Comparison of ENCODE assay signal across 13 cellular contexts in genomic region chr12:112112423-112113132, GRCh38. TPM values are rescaled to one million over a fixed set of nuclear protein-coding genes. Genes with fewer than 3 reads are reported as not detected.
DNase-seq lines count a peak whose midpoint lies in the region; ATAC-seq, FAIRE-seq and TF ChIP-seq lines count a peak whose summit lies in the region.
"Had no signal": no experiment of that assay in that cellular context is flagged by ENCODE, and none has a peak within 500 bp of the region (broad histone marks: within the 10 kb centered on the region; RNA-seq: fewer than 3 reads in every experiment).

No MANE protein-coding gene starts in this region.

- intact Hi-C loops in K562 (cut with micrococcal nuclease) (loop anchor here (10.0 kb wide), 1 partner anchor 272 kb away; the partner anchor contains the start of gene HECTD4), vagina (cut with DNase I) (no loop called here)

- H3K9ac ChIP-seq in K562 (ENCODE audit: insufficient read depth in 1 of 2, low read depth in 2 of 2, low read length in 2 of 2) (no peak overlapping the region), mesendoderm (ENCODE audit: low read length) (no peak overlapping the region)

- no peaks in the 10 kb centered on the region for H3K9me3 Mint-ChIP-seq in stimulated activated naive CD8-positive, alpha-beta T cell treated with anti-CD3 and anti-CD28 coated beads, Interleukin-15, amount 100 ng/mL, for 72 hours
- H3K9me3 Mint-ChIP-seq: activated CD4-positive, alpha-beta memory T cell treated with anti-CD3 and anti-CD28 coated beads for 36 hours had no signal

- H3K23ac ChIP-seq in mesendoderm (ENCODE audit: low read length) = no peak overlapping the region

- WGBS in K562 (ENCODE audit: insufficient coverage, low coverage, missing lambda C conversion rate) = 75% methylated on average over 6 of the region's 6 CpGs
- no CpG with 5 or more reads among the region's 6 CpGs for WGBS in mesendoderm (ENCODE audit: extremely low coverage, insufficient coverage, low lambda C conversion rate)

- BruUV-seq in K562 (replicated peaks; lab: Mats Ljungman, UMichigan) = no TSS peak

- H3K4me1 Mint-ChIP-seq in stimulated activated naive CD8-positive, alpha-beta T cell treated with anti-CD3 and anti-CD28 coated beads, Interleukin-15, amount 100 ng/mL, for 72 hours = peaks cover 39% of the 10 kb centered on the region

- peak; percentile 37 for ATAC-seq in stimulated activated naive CD8-positive, alpha-beta T cell treated with anti-CD3 and anti-CD28 coated beads, Interleukin-15, Interleukin-2, amounts not matched to agents 100 U/mL and 50 U/mL, for 24 hours
- no peak for ATAC-seq in stimulated activated naive CD8-positive, alpha-beta T cell treated with anti-CD3 and anti-CD28 coated beads, Interleukin-15, amount 100 ng/mL, for 72 hours
- no peak for ATAC-seq in K562
- ATAC-seq in HG03045 (IDR thresholded peaks at IDR 0.05; ENCODE audit: unreplicated experiment) = no peak
- ATAC-seq: T-helper 17 cell had no signal

- 0 out of 2 replicates have a peak, but pooled peaks cover 2% of the 10 kb centered on the region for H4K20me1 ChIP-seq in K562 (replicated peaks; ENCODE audit: control insufficient read depth, insufficient read depth, low read length)

- H3K36me3 ChIP-seq in K562 (ENCODE audit: control insufficient read depth, insufficient read depth, low read length) (no peaks in the 10 kb centered on the region), mesendoderm (ENCODE audit: control insufficient read depth, insufficient read depth, low read length) (no peaks in the 10 kb centered on the region), vagina (no peaks in the 10 kb centered on the region)

- H3K79me2 ChIP-seq in K562 (ENCODE audit: control insufficient read depth, insufficient read depth, low read length) = peaks cover 15% of the 10 kb centered on the region
- peaks cover 10% of the 10 kb centered on the region for H3K79me2 ChIP-seq in mesendoderm (ENCODE audit: control insufficient read depth, insufficient read depth, low read length)

- H3K27ac ChIP-seq in K562 (ENCODE audit: extremely low read depth, low read depth, low read length) (no peak overlapping the region), mesendoderm (ENCODE audit: low read depth, low read length) (no peak overlapping the region), vagina (peak overlapping the region; percentile 51)

- no peaks in the 10 kb centered on the region for H3K9me1 ChIP-seq in K562 (ENCODE audit: control insufficient read depth, insufficient read depth, low read length)

- no peak overlapping the region for H4K5ac ChIP-seq in mesendoderm (ENCODE audit: low read length)

- TF ChIP-seq POLR2A in K562 (conservative IDR thresholded peaks at IDR 0.05) (no peak), vagina (IDR thresholded peaks at IDR 0.05) (no peak), erythroblast (IDR thresholded peaks at IDR 0.05; ENCODE audit: low read length) (no peak)

- DNase-seq in stimulated activated naive CD8-positive, alpha-beta T cell treated with anti-CD3 and anti-CD28 coated beads, Interleukin-15, Interleukin-2, amounts not matched to agents 100 U/mL and 50 U/mL, for 24 hours = no peak
- DNase-seq in stimulated activated naive CD8-positive, alpha-beta T cell treated with anti-CD3 and anti-CD28 coated beads, Interleukin-15, amount 100 ng/mL, for 72 hours = no peak
- DNase-seq in K562 (ENCODE audit: extremely low read depth in 1 of 4, low spot score in 3 of 4) (no peak), mesendoderm (peak; percentile 56), vagina (ENCODE audit: extremely low spot score in 2 of 2) (no peak), UCSD-AML1 (lab: John Stamatoyannopoulos, UW; ENCODE audit: unreplicated experiment) (no peak), erythroblast (lab: John Stamatoyannopoulos, UW) (no peak)
- DNase-seq: activated CD4-positive, alpha-beta memory T cell treated with anti-CD3 and anti-CD28 coated beads for 36 hours; BE2C; kidney glomerular epithelial cell; T-helper 17 cell had no signal

- H3K9me3 ChIP-seq in K562 (replicated peaks; ENCODE audit: control insufficient read depth, insufficient read depth, low read depth, low read length) = no peaks in the 10 kb centered on the region
- H3K9me3 ChIP-seq in vagina = no peaks in the 10 kb centered on the region
- H3K9me3 ChIP-seq: BE2C had no signal

- H3K4me3 Mint-ChIP-seq in stimulated activated naive CD8-positive, alpha-beta T cell treated with anti-CD3 and anti-CD28 coated beads, Interleukin-15, amount 100 ng/mL, for 72 hours = peak overlapping the region in 1 of 2 donors; percentile 9
- H3K4me3 Mint-ChIP-seq: activated CD4-positive, alpha-beta memory T cell treated with anti-CD3 and anti-CD28 coated beads for 36 hours; T-helper 17 cell had no signal

- H3K56ac ChIP-seq in mesendoderm (ENCODE audit: low read length) = peak overlapping the region; percentile 60

- H3K4me2 ChIP-seq in K562 (ENCODE audit: insufficient read depth, low read length) (no peak overlapping the region), mesendoderm (ENCODE audit: low read length) (no peak overlapping the region)

- no peak for FAIRE-seq in K562 (lab: Jason Lieb, UNC)
- FAIRE-seq: colon had no signal

- no peak overlapping the region for H3K27ac Mint-ChIP-seq in stimulated activated naive CD8-positive, alpha-beta T cell treated with anti-CD3 and anti-CD28 coated beads, Interleukin-15, amount 100 ng/mL, for 72 hours
- H3K27ac Mint-ChIP-seq: activated CD4-positive, alpha-beta memory T cell treated with anti-CD3 and anti-CD28 coated beads for 36 hours; T-helper 17 cell had no signal

- no peak overlapping the region for H2BK5ac ChIP-seq in mesendoderm (ENCODE audit: low read length)

- TF ChIP-seq RAD21 in K562 (CRISPR knock-in tag; conservative IDR thresholded peaks at IDR 0.05 in 1 of 2, IDR thresholded peaks at IDR 0.05 in 1 of 2) = no peak

- no peak overlapping the region for H2BK15ac ChIP-seq in mesendoderm (replicated peaks; ENCODE audit: low read depth)

- no peaks in the 10 kb centered on the region for H3K27me3 Mint-ChIP-seq in stimulated activated naive CD8-positive, alpha-beta T cell treated with anti-CD3 and anti-CD28 coated beads, Interleukin-15, amount 100 ng/mL, for 72 hours
- H3K27me3 Mint-ChIP-seq: activated CD4-positive, alpha-beta memory T cell treated with anti-CD3 and anti-CD28 coated beads for 36 hours; T-helper 17 cell had no signal

- in situ Hi-C loops in K562 (cut with MboI) = no loop called here

- H3K18ac ChIP-seq in mesendoderm (ENCODE audit: low read length) = no peak overlapping the region

- H3K27me3 ChIP-seq in K562 (ENCODE audit: control insufficient read depth in 2 of 2, insufficient read depth in 2 of 2, low read length in 2 of 2) = no peaks in the 10 kb centered on the region
- H3K27me3 ChIP-seq in mesendoderm (ENCODE audit: insufficient read depth, low read length, poor library complexity) = no peaks in the 10 kb centered on the region
- H3K27me3 ChIP-seq in vagina = no peaks in the 10 kb centered on the region
- H3K27me3 ChIP-seq: BE2C had no signal

- TF ChIP-seq CTCF in K562 (IDR thresholded peaks at IDR 0.05 in 2 of 3, conservative IDR thresholded peaks at IDR 0.05 in 1 of 3; ENCODE audit: insufficient read depth in 2 of 3, low read depth in 1 of 3, low read length in 3 of 3) = no peak
- TF ChIP-seq CTCF in vagina (IDR thresholded peaks at IDR 0.05) = no peak

- H3K4me1 ChIP-seq in K562 (replicated peaks in 1 of 2; ENCODE audit: control insufficient read depth in 2 of 2, insufficient read depth in 2 of 2, low read length in 2 of 2) = peaks cover 34 to 43% of the 10 kb centered on the region in 2 experiments
- peaks cover 4% of the 10 kb centered on the region for H3K4me1 ChIP-seq in mesendoderm (ENCODE audit: control insufficient read depth, low read depth, low read length)
- peaks cover 44% of the 10 kb centered on the region for H3K4me1 ChIP-seq in vagina

- TF ChIP-seq EP300 in K562 (IDR thresholded peaks at IDR 0.05; ENCODE audit: low read length) = no peak

- POLR2A ChIA-PET in K562 (lab: Yijun Ruan, JAX) = interaction anchor here (0.7 to 1.4 kb wide), 2 partner anchors 10 to 14 kb away, joined by 3 read pairs; no protein-coding TSS in a partner anchor

- H3K4me3 ChIP-seq in K562 (no peak overlapping the region), mesendoderm (ENCODE audit: low read length) (no peak overlapping the region), vagina (no peak overlapping the region)

- no peak overlapping the region for H2AK5ac ChIP-seq in mesendoderm (ENCODE audit: low read length)

- no peak overlapping the region for H4K8ac ChIP-seq in mesendoderm (ENCODE audit: low read depth, low read length)

- no peaks in the 10 kb centered on the region for H3K79me1 ChIP-seq in mesendoderm (ENCODE audit: low read length)

- no peak overlapping the region for H3K4ac ChIP-seq in mesendoderm (ENCODE audit: low read depth, low read length)

- no peak overlapping the region for H2BK120ac ChIP-seq in mesendoderm (ENCODE audit: low read depth, low read length)

- CTCF ChIA-PET in K562 (lab: Yijun Ruan, JAX; ENCODE audit: low intra/inter-chr PET ratio) = interaction anchor here (0.6 kb wide), 1 partner anchor 918 kb away, joined by 3 read pairs; no protein-coding TSS in a partner anchor

- H2AFZ ChIP-seq in K562 (ENCODE audit: low read depth, low read length) = no peak overlapping the region

RNA-seq across cellular contexts. Expression of gene NAA25, which starts 4.0 kb away (rescaled TPM):
- total RNA-seq in K562 (2011; cell fraction: chromatin; rRNA removed; ENCODE audit: low replicate concordance) = 167 and 302 TPM in 2 replicates
- total RNA-seq in K562 (2011; cell fraction: nucleolus; rRNA removed) = 45.2 and 50.9 TPM in 2 replicates
- total RNA-seq in K562 (2011; cell fraction: nucleoplasm; rRNA removed) = 116 and 186 TPM in 2 replicates
- total RNA-seq in K562 (2014; rRNA removed) (31.6 and 33.9 TPM in 2 replicates), K562 (2014; rRNA removed; fragmentation: Illumina TruSeq; extraction: Trizol) (48.9 and 54.7 TPM in 2 replicates), K562 (2015; rRNA removed; fragmentation: Illumina TruSeq; extraction: Trizol) (38.9 and 41.9 TPM in 2 replicates), K562 (2021) (59.6 and 61.2 TPM in 2 replicates), vagina (24.1 TPM)
- polyA plus RNA-seq in K562 (2011; rRNA removed) (46.2 and 54.6 TPM in 2 replicates), K562 (2014; fragmentation: Illumina TruSeq; extraction: Trizol) (35.5 and 49.4 TPM in 2 replicates), K562 (2014; fragmentation: Nextera tagmentation; extraction: Ambion mirVana) (10 to 100 TPM; 40.6 to 53.4 TPM), K562 (2014; rRNA removed) (26.6 and 29.0 TPM in 2 replicates)
- polyA plus RNA-seq in K562 (2011; cell fraction: cytosol; rRNA removed) = 10.5 and 26.2 TPM in 2 replicates
- polyA plus RNA-seq in K562 (2011; cell fraction: nucleus; rRNA removed) = 44.3 and 58.7 TPM in 2 replicates
- polyA plus RNA-seq in K562 (2012) = 15.7 and 17.3 TPM in 2 replicates
- 150 and 152 TPM in 2 replicates for polyA minus RNA-seq in K562 (2011; rRNA and poly(A)+ RNA removed)
- polyA minus RNA-seq in K562 (2011; cell fraction: cytosol; rRNA and poly(A)+ RNA removed) = 40.7 and 41.9 TPM in 2 replicates
- polyA minus RNA-seq in K562 (2011; cell fraction: nucleus; rRNA and poly(A)+ RNA removed) = 35.0 and 66.2 TPM in 2 replicates
- polyA plus RNA-seq in mesendoderm (2013, experiment 1 of 2) = 34.2 TPM
- 38.0 TPM for polyA plus RNA-seq in mesendoderm (2013, experiment 2 of 2)

RNA-seq across cellular contexts. Expression of gene TRAFD1, which starts 12.8 kb away (rescaled TPM):
- total RNA-seq in K562 (2011; cell fraction: chromatin; rRNA removed; ENCODE audit: low replicate concordance) = 60.7 and 77.3 TPM in 2 replicates
- total RNA-seq in K562 (2011; cell fraction: nucleolus; rRNA removed) = 30.9 and 38.0 TPM in 2 replicates
- total RNA-seq in K562 (2011; cell fraction: nucleoplasm; rRNA removed) = 35.8 and 42.1 TPM in 2 replicates
- 41.6 and 51.5 TPM in 2 replicates for total RNA-seq in K562 (2014; rRNA removed)
- total RNA-seq in K562 (2014; rRNA removed; fragmentation: Illumina TruSeq; extraction: Trizol) = 41.3 and 44.6 TPM in 2 replicates
- 37.9 and 41.6 TPM in 2 replicates for total RNA-seq in K562 (2015; rRNA removed; fragmentation: Illumina TruSeq; extraction: Trizol)
- 46.7 and 49.2 TPM in 2 replicates for total RNA-seq in K562 (2021)
- polyA plus RNA-seq in K562 (2011; rRNA removed) = 54.5 and 56.1 TPM in 2 replicates
- 38.9 and 51.8 TPM in 2 replicates for polyA plus RNA-seq in K562 (2011; cell fraction: cytosol; rRNA removed)
- polyA plus RNA-seq in K562 (2011; cell fraction: nucleus; rRNA removed) = 43.8 and 56.4 TPM in 2 replicates
- 45.5 and 53.6 TPM in 2 replicates for polyA plus RNA-seq in K562 (2012)
- 50.7 and 65.6 TPM in 2 replicates for polyA plus RNA-seq in K562 (2014; fragmentation: Illumina TruSeq; extraction: Trizol)
- polyA plus RNA-seq in K562 (2014; fragmentation: Nextera tagmentation; extraction: Ambion mirVana) = 10 to 100 TPM; 54.5 to 85.5 TPM
- 54.5 and 56.6 TPM in 2 replicates for polyA plus RNA-seq in K562 (2014; rRNA removed)
- polyA minus RNA-seq in K562 (2011; rRNA and poly(A)+ RNA removed) = 65.6 and 70.5 TPM in 2 replicates
- 17.4 and 20.6 TPM in 2 replicates for polyA minus RNA-seq in K562 (2011; cell fraction: cytosol; rRNA and poly(A)+ RNA removed)
- polyA minus RNA-seq in K562 (2011; cell fraction: nucleus; rRNA and poly(A)+ RNA removed) = 19.5 and 33.5 TPM in 2 replicates
- 16.1 TPM for polyA plus RNA-seq in mesendoderm (2013, experiment 1 of 2)
- 15.8 TPM for polyA plus RNA-seq in mesendoderm (2013, experiment 2 of 2)
- 36.8 TPM for total RNA-seq in vagina
